ENCODE assay signal across 25 cellular contexts in genomic region chr13:76929975-76930374, GRCh38. TPM values are rescaled to one million over a fixed set of nuclear protein-coding genes. Genes with fewer than 3 reads are reported as not detected.
DNase-seq lines count a peak whose midpoint lies in the region; ATAC-seq, FAIRE-seq and TF ChIP-seq lines count a peak whose summit lies in the region.
"Had no signal": no experiment of that assay in that cellular context is flagged by ENCODE, and none has a peak within 500 bp of the region (broad histone marks: within the 10 kb centered on the region; RNA-seq: fewer than 3 reads in every experiment).

No MANE protein-coding gene starts in this region.

- no peak for FAIRE-seq in D721Med (lab: Jason Lieb, UNC)
- FAIRE-seq: GM12892, GM18507, HepG2 had no signal

- no peaks in the 10 kb centered on the region for H3K36me3 ChIP-seq in CD8-positive, alpha-beta T cell (ENCODE audit: insufficient read depth, low read length)
- H3K36me3 ChIP-seq: BLaER1 treated with 17β-estradiol and CSF1 and Interleukin-3, amounts not matched to agents 10 nM and 100 nM had no signal

- peak overlapping the region; percentile 6 for H3K27ac Mint-ChIP-seq in CD8-positive, alpha-beta T cell
- H3K27ac Mint-ChIP-seq: B cell; CD8-positive, alpha-beta memory T cell; IgD-negative memory B cell had no signal

- H3K4me3 Mint-ChIP-seq in CD8-positive, alpha-beta T cell, result no peak overlapping the region
- H3K4me3 Mint-ChIP-seq: B cell; CD8-positive, alpha-beta memory T cell; H9; IgD-negative memory B cell had no signal

- no peaks in the 10 kb centered on the region for H3K4me1 ChIP-seq in CD8-positive, alpha-beta T cell (ENCODE audit: insufficient read depth, low read length)

- H3K4me3 ChIP-seq in CD8-positive, alpha-beta T cell (ENCODE audit: low read depth, low read length), result no peak overlapping the region
- H3K4me3 ChIP-seq: BLaER1 treated with 17β-estradiol and CSF1 and Interleukin-3, amounts not matched to agents 10 nM and 100 nM had no signal

- CTCF ChIA-PET in CD8-positive, alpha-beta T cell (lab: Charles Lee), result no interaction called here

- no peaks in the 10 kb centered on the region for H3K4me1 Mint-ChIP-seq in CD8-positive, alpha-beta T cell (ENCODE audit: low read depth)
- H3K4me1 Mint-ChIP-seq: B cell had no signal

- no peaks in the 10 kb centered on the region for H3K9me3 ChIP-seq in CD8-positive, alpha-beta T cell (ENCODE audit: low read length)

- no peak for DNase-seq in CD8-positive, alpha-beta T cell
- DNase-seq in NCI-H2171 (lab: John Stamatoyannopoulos, UW) (peak; percentile 6), D721Med (ENCODE audit: insufficient read length, low spot score) (no peak)
- DNase-seq in activated naive CD4-positive, alpha-beta T cell (lab: John Stamatoyannopoulos, UW), result no peak
- DNase-seq: 8988T; CD8-positive, alpha-beta memory T cell; COR-L47; DMS79; GDM1; GOT3; H9; Karpas-422; KBM-7 had no signal

- POLR2A ChIA-PET in CD8-positive, alpha-beta T cell (lab: Charles Lee), result no interaction called here

- no peak overlapping the region for H3K27ac ChIP-seq in CD8-positive, alpha-beta T cell (ENCODE audit: low read depth, low read length)

- no peak for ATAC-seq in CD8-positive, alpha-beta T cell
- ATAC-seq in HG03025 (IDR thresholded peaks at IDR 0.05; ENCODE audit: low FRiP score, unreplicated experiment) (peak; percentile 81), HG03565 (IDR thresholded peaks at IDR 0.05; ENCODE audit: unreplicated experiment) (peak; percentile 61), GM21737 (IDR thresholded peaks at IDR 0.05; ENCODE audit: unreplicated experiment) (no peak), HG02571 (IDR thresholded peaks at IDR 0.05; ENCODE audit: unreplicated experiment) (no peak)
- ATAC-seq: HepG2 had no signal

- peaks cover 6% of the 10 kb centered on the region for H3K9me3 Mint-ChIP-seq in CD8-positive, alpha-beta T cell
- H3K9me3 Mint-ChIP-seq: CD8-positive, alpha-beta memory T cell; H9 had no signal

- TF ChIP-seq CTCF in CD8-positive, alpha-beta T cell (IDR thresholded peaks at IDR 0.05), result no peak
- no peak for TF ChIP-seq CTCF in D721Med (IDR thresholded peaks at IDR 0.05; ENCODE audit: insufficient read depth, missing control alignments)

- H3K27me3 Mint-ChIP-seq in CD8-positive, alpha-beta T cell (ENCODE audit: low read depth), result peaks cover 2% of the 10 kb centered on the region

- no peaks in the 10 kb centered on the region for H3K27me3 ChIP-seq in CD8-positive, alpha-beta T cell (ENCODE audit: insufficient read depth, low read length)
- H3K27me3 ChIP-seq: BLaER1 treated with 17β-estradiol and CSF1 and Interleukin-3, amounts not matched to agents 10 nM and 100 nM had no signal

- H3K36me3 Mint-ChIP-seq in CD8-positive, alpha-beta T cell, result no peaks in the 10 kb centered on the region
- H3K36me3 Mint-ChIP-seq: IgD-negative memory B cell had no signal

- intact Hi-C loops in CD8-positive, alpha-beta T cell (cut with DNase I, micrococcal nuclease), result no loop called here

RNA-seq across cellular contexts. Expression of gene ACOD1, which starts 18.3 kb away (rescaled TPM):
- not detected for total RNA-seq in CD8-positive, alpha-beta T cell
- total RNA-seq: A673; B cell; CD8-positive, alpha-beta memory T cell; Daoy; H9; HepG2 had no signal

RNA-seq across cellular contexts. Expression of gene KCTD12, which starts 43.8 kb away (rescaled TPM):
- 1 to 10 TPM; 2.4 to 2.6 TPM for total RNA-seq in CD8-positive, alpha-beta T cell
- total RNA-seq: HepG2 had no signal

Comparison
In these comparisons a context has a peak if more than half of its experiments do, and no peak if none do; other contexts are left out.
1. ATAC-seq: peak in HG03025 (single experiment) and HG03565 (single experiment); none in CD8-positive, alpha-beta T cell (single experiment), GM21737 (single experiment) and HG02571 (single experiment).